26 cellular contexts compared by ENCODE assay signal in genomic region chr14:42571991-42572390, GRCh38.
"Had no signal": no experiment of that assay in that cellular context is flagged by ENCODE, and none has a peak within 500 bp of the region (broad histone marks: within the 10 kb centered on the region; RNA-seq: fewer than 3 reads in every experiment).

No MANE protein-coding gene starts in this region.

- DNase-seq: activated CD4-positive, alpha-beta memory T cell treated with anti-CD3 and anti-CD28 coated beads, Interleukin-2, amount 10 ng/mL, durations not matched to agents 7 days and 5 days; activated CD4-positive, alpha-beta T cell treated with anti-CD3 and anti-CD28 coated beads for 1 hour; activated CD4-positive, alpha-beta T cell treated with anti-CD3 and anti-CD28 coated beads for 4 hours; activated CD4-positive, alpha-beta T cell treated with anti-CD3 and anti-CD28 coated beads, Interleukin-2, amount 10 ng/mL, durations not matched to agents 7 days and 5 days; activated CD4-positive, alpha-beta T cell treated with anti-CD3 and anti-CD28 coated beads, Interleukin-2, amount 50 U/mL, for 4 hours; activated CD8-positive, alpha-beta memory T cell treated with anti-CD3 and anti-CD28 coated beads, Interleukin-2, amount 50 U/mL, for 48 hours; activated gamma-delta T cell; activated naive CD4-positive, alpha-beta T cell; activated naive CD4-positive, alpha-beta T cell treated with anti-CD3 and anti-CD28 coated beads, Interleukin-2, amount 10 ng/mL, durations not matched to agents 7 days and 5 days; activated naive CD8-positive, alpha-beta T cell treated with anti-CD3 and anti-CD28 coated beads, Interleukin-2, amount 10 ng/mL, durations not matched to agents 7 days and 5 days; activated T-cell treated with anti-CD3 and anti-CD28 coated beads for 4 hours; activated T-cell treated with anti-CD3 and anti-CD28 coated beads, Interleukin-2, amount 50 U/mL, for 24 hours; activated T-cell treated with anti-CD3 and anti-CD28 coated beads, Interleukin-2, amount 50 U/mL, for 72 hours; central memory CD4-positive, alpha-beta T cell; cerebellar nuclear complex; colonic mucosa; effector CD8-positive, alpha-beta T cell; esophagus squamous epithelium; head of caudate nucleus; T-helper 17 cell had no signal

- H3K27me3 ChIP-seq: ascending aorta, breast epithelium, cardiac muscle cell, colonic mucosa, esophagus squamous epithelium had no signal

- H3K27ac Mint-ChIP-seq: activated CD4-positive, alpha-beta memory T cell treated with anti-CD3 and anti-CD28 coated beads, Interleukin-2, amount 10 ng/mL, durations not matched to agents 7 days and 5 days; activated CD4-positive, alpha-beta T cell treated with anti-CD3 and anti-CD28 coated beads, Interleukin-2, amount 10 ng/mL, durations not matched to agents 7 days and 5 days; activated naive CD4-positive, alpha-beta T cell treated with anti-CD3 and anti-CD28 coated beads, Interleukin-2, amount 10 ng/mL, durations not matched to agents 7 days and 5 days; activated naive CD4-positive, alpha-beta T cell treated with anti-CD3 and anti-CD28 coated beads, Interleukin-2, amount 50 U/mL, for 72 hours; activated naive CD8-positive, alpha-beta T cell treated with anti-CD3 and anti-CD28 coated beads, Interleukin-2, amount 10 ng/mL, durations not matched to agents 7 days and 5 days; activated T-cell treated with anti-CD3 and anti-CD28 coated beads, Interleukin-2, amount 50 U/mL, for 24 hours; activated T-cell treated with anti-CD3 and anti-CD28 coated beads, Interleukin-2, amount 50 U/mL, for 72 hours; brain; T-helper 17 cell had no signal

- ATAC-seq: activated naive CD4-positive, alpha-beta T cell treated with anti-CD3 and anti-CD28 coated beads, Interleukin-2, amount 50 U/mL, for 72 hours; activated T-cell treated with anti-CD3 and anti-CD28 coated beads, Interleukin-2, amount 50 U/mL, for 72 hours; T-helper 17 cell had no signal

- H3K4me1 Mint-ChIP-seq: activated CD4-positive, alpha-beta memory T cell treated with anti-CD3 and anti-CD28 coated beads, Interleukin-2, amount 10 ng/mL, durations not matched to agents 7 days and 5 days; activated CD4-positive, alpha-beta T cell treated with anti-CD3 and anti-CD28 coated beads, Interleukin-2, amount 10 ng/mL, durations not matched to agents 7 days and 5 days; activated naive CD4-positive, alpha-beta T cell treated with anti-CD3 and anti-CD28 coated beads, Interleukin-2, amount 10 ng/mL, durations not matched to agents 7 days and 5 days; activated naive CD8-positive, alpha-beta T cell treated with anti-CD3 and anti-CD28 coated beads, Interleukin-2, amount 10 ng/mL, durations not matched to agents 7 days and 5 days; brain; T-helper 17 cell had no signal

- H3K9me3 ChIP-seq: colonic mucosa had no signal

- H3K36me3 ChIP-seq: ascending aorta, breast epithelium, cardiac muscle cell, colonic mucosa, esophagus squamous epithelium had no signal

- H3K4me1 ChIP-seq: ascending aorta, breast epithelium, colonic mucosa, esophagus squamous epithelium had no signal

- H3K27ac ChIP-seq: ascending aorta, breast epithelium, cardiac muscle cell, colonic mucosa, epithelial cell of prostate, esophagus squamous epithelium had no signal

- H3K4me3 Mint-ChIP-seq: activated CD4-positive, alpha-beta memory T cell treated with anti-CD3 and anti-CD28 coated beads, Interleukin-2, amount 10 ng/mL, durations not matched to agents 7 days and 5 days; activated CD4-positive, alpha-beta T cell treated with anti-CD3 and anti-CD28 coated beads, Interleukin-2, amount 10 ng/mL, durations not matched to agents 7 days and 5 days; activated naive CD4-positive, alpha-beta T cell treated with anti-CD3 and anti-CD28 coated beads, Interleukin-2, amount 10 ng/mL, durations not matched to agents 7 days and 5 days; activated naive CD8-positive, alpha-beta T cell treated with anti-CD3 and anti-CD28 coated beads, Interleukin-2, amount 10 ng/mL, durations not matched to agents 7 days and 5 days; activated T-cell treated with anti-CD3 and anti-CD28 coated beads, Interleukin-2, amount 50 U/mL, for 24 hours; activated T-cell treated with anti-CD3 and anti-CD28 coated beads, Interleukin-2, amount 50 U/mL, for 72 hours; brain; T-helper 17 cell had no signal

- H3K36me3 Mint-ChIP-seq: activated naive CD4-positive, alpha-beta T cell treated with anti-CD3 and anti-CD28 coated beads, Interleukin-2, amount 10 ng/mL, durations not matched to agents 7 days and 5 days; activated naive CD4-positive, alpha-beta T cell treated with anti-CD3 and anti-CD28 coated beads, Interleukin-2, amount 50 U/mL, for 72 hours; activated naive CD8-positive, alpha-beta T cell treated with anti-CD3 and anti-CD28 coated beads, Interleukin-2, amount 10 ng/mL, durations not matched to agents 7 days and 5 days; brain had no signal

- H3K27me3 Mint-ChIP-seq: activated CD4-positive, alpha-beta memory T cell treated with anti-CD3 and anti-CD28 coated beads, Interleukin-2, amount 10 ng/mL, durations not matched to agents 7 days and 5 days; activated CD4-positive, alpha-beta T cell treated with anti-CD3 and anti-CD28 coated beads, Interleukin-2, amount 10 ng/mL, durations not matched to agents 7 days and 5 days; activated naive CD4-positive, alpha-beta T cell treated with anti-CD3 and anti-CD28 coated beads, Interleukin-2, amount 10 ng/mL, durations not matched to agents 7 days and 5 days; activated naive CD8-positive, alpha-beta T cell treated with anti-CD3 and anti-CD28 coated beads, Interleukin-2, amount 10 ng/mL, durations not matched to agents 7 days and 5 days; activated T-cell treated with anti-CD3 and anti-CD28 coated beads, Interleukin-2, amount 50 U/mL, for 24 hours; brain; T-helper 17 cell had no signal

- H3K4me3 ChIP-seq: ascending aorta, breast epithelium, cardiac muscle cell, colonic mucosa, esophagus squamous epithelium had no signal
